In genomic region chr4:183348706-183349659, GRCh38 we compare ENCODE assay signal across 1 cellular context.
TF ChIP-seq lines count a peak whose summit lies in the region.

No MANE protein-coding gene starts in this region.

TF ChIP-seq in HepG2, 621 proteins besides CTCF, POLR2A, EP300 and RAD21 (continued from another document):
- TF ChIP-seq RCOR2 (CRISPR knock-in tag; IDR thresholded peaks at IDR 0.05) (no peak), ZNF543 (CRISPR knock-in tag; IDR thresholded peaks at IDR 0.05) (no peak), ZNF782 (CRISPR knock-in tag; IDR thresholded peaks at IDR 0.05; ENCODE audit: borderline replicate concordance) (no peak), ZNF646 (CRISPR knock-in tag; IDR thresholded peaks at IDR 0.05) (no peak), SKI (IDR thresholded peaks at IDR 0.05; ENCODE audit: partially characterized antibody) (no peak), ZNF326 (CRISPR knock-in tag; IDR thresholded peaks at IDR 0.05; ENCODE audit: borderline replicate concordance) (no peak), CSRNP2 (CRISPR knock-in tag; conservative IDR thresholded peaks at IDR 0.05; ENCODE audit: low read depth) (no peak), RXRB (CRISPR knock-in tag; IDR thresholded peaks at IDR 0.05; ENCODE audit: borderline replicate concordance) (no peak), ZNF839 (CRISPR knock-in tag; IDR thresholded peaks at IDR 0.05; ENCODE audit: borderline replicate concordance) (no peak), THAP11 (CRISPR knock-in tag; IDR thresholded peaks at IDR 0.05) (no peak)
